In genomic region chr22:35627267-35628041, GRCh38 we compare ENCODE assay signal across 8 cellular contexts. TPM values are rescaled to one million over a fixed set of nuclear protein-coding genes. Genes with fewer than 3 reads are reported as not detected.
DNase-seq lines count a peak whose midpoint lies in the region; ATAC-seq and TF ChIP-seq lines count a peak whose summit lies in the region.

No MANE protein-coding gene starts in this region.

- ATAC-seq in activated CD8-positive, alpha-beta T cell treated with anti-CD3 and anti-CD28 coated beads for 36 hours = peak; percentile 69
- peak; percentile 48 for ATAC-seq in effector memory CD8-positive, alpha-beta T cell (replicated peaks)
- ATAC-seq in HG02852 (IDR thresholded peaks at IDR 0.05; ENCODE audit: unreplicated experiment) = no peak

- POLR2A ChIA-PET in activated CD8-positive, alpha-beta T cell treated with anti-CD3 and anti-CD28 coated beads for 36 hours (lab: Charles Lee) = interaction anchor here (1.0 to 1.7 kb wide), 4 partner anchors 16 to 438 kb away, joined by 3 to 8 read pairs (median 3); partner anchors contain the start of gene APOL6

- intact Hi-C loops in activated CD8-positive, alpha-beta T cell treated with anti-CD3 and anti-CD28 coated beads for 36 hours (cut with micrococcal nuclease) = loop anchor here (5.0 to 10.0 kb wide), 3 partner anchors 273 to 497 kb away; no protein-coding TSS in a partner anchor

- H3K4me3 Mint-ChIP-seq in activated CD8-positive, alpha-beta T cell treated with anti-CD3 and anti-CD28 coated beads for 36 hours = peak overlapping the region; percentile 78
- H3K4me3 Mint-ChIP-seq in effector memory CD8-positive, alpha-beta T cell = peak overlapping the region; percentile 77 to 80

- H3K9me3 Mint-ChIP-seq in activated CD8-positive, alpha-beta T cell treated with anti-CD3 and anti-CD28 coated beads for 36 hours = peaks cover 5% of the 10 kb centered on the region
- H3K9me3 Mint-ChIP-seq in effector memory CD8-positive, alpha-beta T cell = peaks cover 0 to 2% of the 10 kb centered on the region in 2 donors

- no peaks in the 10 kb centered on the region for H3K36me3 Mint-ChIP-seq in activated CD8-positive, alpha-beta T cell treated with anti-CD3 and anti-CD28 coated beads for 36 hours (ENCODE audit: low read depth)
- H3K36me3 Mint-ChIP-seq in effector memory CD8-positive, alpha-beta T cell (ENCODE audit: insufficient read depth) = no peaks in the 10 kb centered on the region

- peak; percentile 58 for TF ChIP-seq CTCF in activated CD8-positive, alpha-beta T cell treated with anti-CD3 and anti-CD28 coated beads for 36 hours (IDR thresholded peaks at IDR 0.05)

- H3K27ac Mint-ChIP-seq in activated CD8-positive, alpha-beta T cell treated with anti-CD3 and anti-CD28 coated beads for 36 hours = peak overlapping the region; percentile 86
- peak overlapping the region; percentile 30 to 72 for H3K27ac Mint-ChIP-seq in effector memory CD8-positive, alpha-beta T cell

- H3K27me3 Mint-ChIP-seq in activated CD8-positive, alpha-beta T cell treated with anti-CD3 and anti-CD28 coated beads for 36 hours = peaks cover 7% of the 10 kb centered on the region
- peaks cover 11% of the 10 kb centered on the region in 2 donors for H3K27me3 Mint-ChIP-seq in effector memory CD8-positive, alpha-beta T cell

- CTCF ChIA-PET in activated CD8-positive, alpha-beta T cell treated with anti-CD3 and anti-CD28 coated beads for 36 hours (lab: Charles Lee) = interaction anchor here (0.6 to 2.1 kb wide), 25 partner anchors 11 to 506 kb away, joined by 3 to 10 read pairs (median 4); partner anchors contain the start of gene APOL6

- DNase-seq in activated gamma-delta T cell treated with Interleukin-2 at 50 U/mL for 16 hours = peak; percentile 49
- DNase-seq in activated gamma-delta T cell (lab: John Stamatoyannopoulos, UW) = no peak
- peak; percentile 69 for DNase-seq in NCI-H2227 treated with DMSO at 0.1 percent for 48 hours (lab: John Stamatoyannopoulos, UW)
- peak; percentile 87 for DNase-seq in activated CD8-positive, alpha-beta T cell treated with anti-CD3 and anti-CD28 coated beads for 36 hours
- DNase-seq in effector memory CD8-positive, alpha-beta T cell = peak; percentile 25 to 28 (median 28)
- DNase-seq in lung microvascular endothelial cell (ENCODE audit: low read depth in 2 of 2) = peak; percentile 85 to 86
- DNase-seq in stimulated activated CD8-positive, alpha-beta memory T cell treated with anti-CD3 and anti-CD28 coated beads, Interleukin-12 subunit alpha, Interleukin-12 subunit beta, amount 100 ng/mL, for 1 hour (ENCODE audit: low read depth) = peak; percentile 18

- H3K4me1 Mint-ChIP-seq in activated CD8-positive, alpha-beta T cell treated with anti-CD3 and anti-CD28 coated beads for 36 hours (ENCODE audit: low read depth) = peaks cover 26% of the 10 kb centered on the region
- H3K4me1 Mint-ChIP-seq in effector memory CD8-positive, alpha-beta T cell (ENCODE audit: low read depth in 2 of 2) = peaks cover 13 to 27% of the 10 kb centered on the region in 2 donors

RNA-seq across cellular contexts. Expression of gene MB, which starts 10.3 kb away (rescaled TPM):
- total RNA-seq in activated CD8-positive, alpha-beta T cell treated with anti-CD3 and anti-CD28 coated beads for 36 hours = not detected
- not detected in 2 replicates for total RNA-seq in lung microvascular endothelial cell

RNA-seq across cellular contexts. Expression of gene APOL6, which starts 20.8 kb away (rescaled TPM):
- total RNA-seq in activated CD8-positive, alpha-beta T cell treated with anti-CD3 and anti-CD28 coated beads for 36 hours = 10 to 100 TPM; 37.1 to 38.0 TPM
- 7.2 and 13.3 TPM in 2 replicates for total RNA-seq in lung microvascular endothelial cell
